14 cellular contexts compared by ENCODE assay signal in the genomic region with DNA sequence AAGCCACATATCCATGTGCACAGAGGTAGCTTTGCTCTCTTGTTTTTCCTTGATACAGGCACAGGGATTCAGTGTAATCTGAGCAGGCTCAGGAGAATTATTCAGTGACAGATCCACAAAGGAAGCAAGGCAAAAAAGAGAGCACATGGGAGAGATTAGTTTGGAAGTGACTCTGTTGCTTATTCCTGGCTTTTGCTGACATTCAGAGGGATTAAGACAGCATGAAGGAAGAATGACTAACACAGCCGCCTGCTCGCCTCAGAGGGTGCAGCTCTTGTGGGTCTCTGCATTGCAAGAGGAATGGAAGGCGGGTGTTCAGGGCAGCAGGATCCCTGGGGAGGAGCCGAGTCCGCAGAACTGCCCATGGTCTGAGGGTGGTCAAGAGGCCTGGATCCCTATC.
A peak's percentile ranks its signal among the peaks of the same experiment; 100 is the strongest.
DNase-seq lines count a peak whose midpoint lies in the region; ATAC-seq and TF ChIP-seq lines count a peak whose summit lies in the region.
"Had no signal": no experiment of that assay in that cellular context is flagged by ENCODE, and none has a peak within 500 bp of the region (broad histone marks: within the 10 kb centered on the region; RNA-seq: fewer than 3 reads in every experiment).

No MANE protein-coding gene starts in this region.

- no peak overlapping the region for H2AK5ac ChIP-seq in H9 (ENCODE audit: insufficient read length, low read length)

- TF ChIP-seq CTCF in retinal pigment epithelial cell (conservative IDR thresholded peaks at IDR 0.05; ENCODE audit: low read depth, low read length) (no peak), Peyer's patch (IDR thresholded peaks at IDR 0.05) (no peak), H9 (conservative IDR thresholded peaks at IDR 0.05) (no peak)

- H3K79me1 ChIP-seq in H9 (ENCODE audit: insufficient read depth, low read depth, low read length, poor library complexity, severe bottlenecking): no peaks in the 10 kb centered on the region

- H3K27ac Mint-ChIP-seq in H9: no peak overlapping the region
- H3K27ac Mint-ChIP-seq: activated CD4-positive, alpha-beta memory T cell treated with anti-CD3 and anti-CD28 coated beads, Interleukin-2, amount 10 ng/mL, durations not matched to agents 7 days and 5 days; activated naive CD4-positive, alpha-beta T cell treated with anti-CD3 and anti-CD28 coated beads, Interleukin-2, amount 10 ng/mL, durations not matched to agents 7 days and 5 days; T-helper 1 cell treated with Interleukin-12 subunit alpha and Interleukin-12 subunit beta and Interleukin-4 antibody, amounts not matched to agents 30 μg/mL and 1 μg/mL, for 36 hours had no signal

- H2BK12ac ChIP-seq in H9 (ENCODE audit: insufficient read length, low read depth, low read length): no peak overlapping the region

- no peaks in the 10 kb centered on the region for H3K9me3 ChIP-seq in Peyer's patch
- H3K9me3 ChIP-seq in H9 (ENCODE audit: control insufficient read depth, low read depth, low read length): no peaks in the 10 kb centered on the region
- H3K9me3 ChIP-seq: uterus had no signal

- H4K8ac ChIP-seq in H9 (replicated peaks; ENCODE audit: insufficient read length, low read depth, low read length): no peak overlapping the region

- H3K9ac ChIP-seq in H9 (ENCODE audit: extremely low read depth, insufficient read length, low read length): no peak overlapping the region

- DNase-seq in ELR (ENCODE audit: low read depth) (peak; percentile 79), fibroblast of peridontal ligament (ENCODE audit: extremely low read depth) (peak; percentile 80), retinal pigment epithelial cell (ENCODE audit: low read depth) (peak; percentile 90), GM19238 (ENCODE audit: insufficient read length, low spot score) (no peak), Peyer's patch (no peak), H9 (no peak)
- DNase-seq: activated CD4-positive, alpha-beta memory T cell treated with anti-CD3 and anti-CD28 coated beads, Interleukin-2, amount 10 ng/mL, durations not matched to agents 7 days and 5 days; activated naive CD4-positive, alpha-beta T cell treated with anti-CD3 and anti-CD28 coated beads, Interleukin-2, amount 10 ng/mL, durations not matched to agents 7 days and 5 days; NCI-H1105; uterus had no signal

- H4K20me1 ChIP-seq in H9 (ENCODE audit: control insufficient read depth, insufficient read depth, insufficient read length): no peaks in the 10 kb centered on the region

- H3K36me3 ChIP-seq in Peyer's patch: no peaks in the 10 kb centered on the region
- H3K36me3 ChIP-seq: uterus had no signal

- no peak overlapping the region for H3K18ac ChIP-seq in H9 (ENCODE audit: insufficient read length, low read depth, low read length)

- TF ChIP-seq POLR2A in Peyer's patch (IDR thresholded peaks at IDR 0.05): no peak

- H2BK5ac ChIP-seq in H9 (ENCODE audit: insufficient read length, low read length): no peak overlapping the region

- no peak overlapping the region for H3K23ac ChIP-seq in H9 (ENCODE audit: insufficient read length, low read depth, low read length)

- H3K23me2 ChIP-seq in H9 (ENCODE audit: insufficient read length, low read depth, low read length, poor library complexity, severe bottlenecking): no peaks in the 10 kb centered on the region

- no peaks in the 10 kb centered on the region for H3K4me1 ChIP-seq in Peyer's patch
- H3K4me1 ChIP-seq in H9 (ENCODE audit: insufficient read depth, low read length): no peaks in the 10 kb centered on the region
- H3K4me1 ChIP-seq: uterus had no signal

- no peak overlapping the region for H4K91ac ChIP-seq in H9 (ENCODE audit: insufficient read length, low read depth, low read length)

- H2BK20ac ChIP-seq in H9 (ENCODE audit: low read depth, low read length, poor library complexity, severe bottlenecking): no peak overlapping the region

- ATAC-seq in SK-N-SH treated with all-trans-retinoic acid at 6 μM for 48 hours (peak; percentile 81), GM19467 (IDR thresholded peaks at IDR 0.05; ENCODE audit: unreplicated experiment) (no peak)

- no peak overlapping the region for H3K27ac ChIP-seq in Peyer's patch
- H3K27ac ChIP-seq in H9 (ENCODE audit: insufficient read length, low read depth, low read length): no peak overlapping the region
- H3K27ac ChIP-seq: HL-60, uterus had no signal

- no peak overlapping the region for H3K4me2 ChIP-seq in H9 (ENCODE audit: insufficient read depth, insufficient read length, low read length)

- H3K36me3 Mint-ChIP-seq in H9 (ENCODE audit: insufficient read depth in 1 of 3, low read depth in 3 of 3): no peaks in the 10 kb centered on the region
- H3K36me3 Mint-ChIP-seq: activated naive CD4-positive, alpha-beta T cell treated with anti-CD3 and anti-CD28 coated beads, Interleukin-2, amount 10 ng/mL, durations not matched to agents 7 days and 5 days had no signal

- no peak overlapping the region for H2BK120ac ChIP-seq in H9 (ENCODE audit: low read depth, low read length, poor library complexity, severe bottlenecking)

- no peak overlapping the region for H2AFZ ChIP-seq in H9 (ENCODE audit: low read length)

- H4K5ac ChIP-seq in H9 (ENCODE audit: insufficient read length, low read depth, low read length): no peak overlapping the region

- no peak overlapping the region for H3K4me3 Mint-ChIP-seq in H9
- H3K4me3 Mint-ChIP-seq: activated CD4-positive, alpha-beta memory T cell treated with anti-CD3 and anti-CD28 coated beads, Interleukin-2, amount 10 ng/mL, durations not matched to agents 7 days and 5 days; activated naive CD4-positive, alpha-beta T cell treated with anti-CD3 and anti-CD28 coated beads, Interleukin-2, amount 10 ng/mL, durations not matched to agents 7 days and 5 days; T-helper 1 cell treated with Interleukin-12 subunit alpha and Interleukin-12 subunit beta and Interleukin-4 antibody, amounts not matched to agents 30 μg/mL and 1 μg/mL, for 36 hours had no signal

- H3K4ac ChIP-seq in H9 (ENCODE audit: low read depth, low read length): no peak overlapping the region

- no peaks in the 10 kb centered on the region; a peak in 1 of 5 replicates for H3K9me3 Mint-ChIP-seq in H9
- H3K9me3 Mint-ChIP-seq: activated CD4-positive, alpha-beta memory T cell treated with anti-CD3 and anti-CD28 coated beads, Interleukin-2, amount 10 ng/mL, durations not matched to agents 7 days and 5 days; activated naive CD4-positive, alpha-beta T cell treated with anti-CD3 and anti-CD28 coated beads, Interleukin-2, amount 10 ng/mL, durations not matched to agents 7 days and 5 days; T-helper 1 cell treated with Interleukin-12 subunit alpha and Interleukin-12 subunit beta and Interleukin-4 antibody, amounts not matched to agents 30 μg/mL and 1 μg/mL, for 36 hours had no signal

- no peak overlapping the region for H2BK15ac ChIP-seq in H9 (ENCODE audit: low read depth, low read length)

- no CpG with 5 or more reads among the region's 5 CpGs for WGBS in H9 (ENCODE audit: extremely low coverage, insufficient read length, low lambda C conversion rate)

- H3K4me3 ChIP-seq in retinal pigment epithelial cell (ENCODE audit: low read length) (no peak overlapping the region), Peyer's patch (no peak overlapping the region)
- H3K4me3 ChIP-seq: uterus had no signal

- H3K27me3 ChIP-seq in Peyer's patch: peaks cover 0 to 3% of the 10 kb centered on the region in 2 donors
- H3K27me3 ChIP-seq in H9 (ENCODE audit: insufficient read depth, low read length): no peaks in the 10 kb centered on the region
- H3K27me3 ChIP-seq: uterus had no signal

- peaks cover 9 to 10% of the 10 kb centered on the region in 2 experiments for H3K4me1 Mint-ChIP-seq in H9
- H3K4me1 Mint-ChIP-seq: activated CD4-positive, alpha-beta memory T cell treated with anti-CD3 and anti-CD28 coated beads, Interleukin-2, amount 10 ng/mL, durations not matched to agents 7 days and 5 days; activated naive CD4-positive, alpha-beta T cell treated with anti-CD3 and anti-CD28 coated beads, Interleukin-2, amount 10 ng/mL, durations not matched to agents 7 days and 5 days had no signal

- no peaks in the 10 kb centered on the region for H3K27me3 Mint-ChIP-seq in H9 (ENCODE audit: low read depth)

- H3K79me2 ChIP-seq in H9 (ENCODE audit: insufficient read depth, low read length): no peaks in the 10 kb centered on the region

- no peak overlapping the region for H3K14ac ChIP-seq in H9 (ENCODE audit: insufficient read depth, low read length)

- H3T11ph ChIP-seq in H9 (ENCODE audit: low read length): no peak overlapping the region

- H3K56ac ChIP-seq in H9 (ENCODE audit: insufficient read length, low read depth, low read length): no peak overlapping the region

TF ChIP-seq in SK-N-SH treated with all-trans-retinoic acid at 6 μM for 48 hours, 23 proteins besides CTCF, POLR2A, EP300 and RAD21 (continues in another document):
- TF ChIP-seq CSDC2 (CRISPR knock-in tag; IDR thresholded peaks at IDR 0.05) (no peak), ZFP3 (CRISPR knock-in tag; IDR thresholded peaks at IDR 0.05) (no peak), ESRRG (CRISPR knock-in tag; IDR thresholded peaks at IDR 0.05) (no peak), RARB (CRISPR knock-in tag; IDR thresholded peaks at IDR 0.05) (no peak), SNAI2 (CRISPR knock-in tag; IDR thresholded peaks at IDR 0.05) (no peak), ZFP30 (CRISPR knock-in tag; IDR thresholded peaks at IDR 0.05) (no peak), ZNF70 (CRISPR knock-in tag; IDR thresholded peaks at IDR 0.05) (no peak)
- TF ChIP-seq, protein P1, sequence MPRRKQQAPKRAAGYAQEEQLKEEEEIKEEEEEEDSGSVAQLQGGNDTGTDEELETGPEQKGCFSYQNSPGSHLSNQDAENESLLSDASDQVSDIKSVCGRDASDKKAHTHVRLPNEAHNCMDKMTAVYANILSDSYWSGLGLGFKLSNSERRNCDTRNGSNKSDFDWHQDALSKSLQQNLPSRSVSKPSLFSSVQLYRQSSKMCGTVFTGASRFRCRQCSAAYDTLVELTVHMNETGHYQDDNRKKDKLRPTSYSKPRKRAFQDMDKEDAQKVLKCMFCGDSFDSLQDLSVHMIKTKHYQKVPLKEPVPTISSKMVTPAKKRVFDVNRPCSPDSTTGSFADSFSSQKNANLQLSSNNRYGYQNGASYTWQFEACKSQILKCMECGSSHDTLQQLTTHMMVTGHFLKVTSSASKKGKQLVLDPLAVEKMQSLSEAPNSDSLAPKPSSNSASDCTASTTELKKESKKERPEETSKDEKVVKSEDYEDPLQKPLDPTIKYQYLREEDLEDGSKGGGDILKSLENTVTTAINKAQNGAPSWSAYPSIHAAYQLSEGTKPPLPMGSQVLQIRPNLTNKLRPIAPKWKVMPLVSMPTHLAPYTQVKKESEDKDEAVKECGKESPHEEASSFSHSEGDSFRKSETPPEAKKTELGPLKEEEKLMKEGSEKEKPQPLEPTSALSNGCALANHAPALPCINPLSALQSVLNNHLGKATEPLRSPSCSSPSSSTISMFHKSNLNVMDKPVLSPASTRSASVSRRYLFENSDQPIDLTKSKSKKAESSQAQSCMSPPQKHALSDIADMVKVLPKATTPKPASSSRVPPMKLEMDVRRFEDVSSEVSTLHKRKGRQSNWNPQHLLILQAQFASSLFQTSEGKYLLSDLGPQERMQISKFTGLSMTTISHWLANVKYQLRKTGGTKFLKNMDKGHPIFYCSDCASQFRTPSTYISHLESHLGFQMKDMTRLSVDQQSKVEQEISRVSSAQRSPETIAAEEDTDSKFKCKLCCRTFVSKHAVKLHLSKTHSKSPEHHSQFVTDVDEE (CRISPR knock-in tag; IDR thresholded peaks at IDR 0.05): no peak

Comparison
In these comparisons a context has a peak if more than half of its experiments do, and no peak if none do; other contexts are left out.
1. DNase-seq: peak in ELR (single experiment), fibroblast of peridontal ligament (single experiment) and retinal pigment epithelial cell (single experiment); none in GM19238 (single experiment), Peyer's patch (0 of 3) and H9 (single experiment).